ENCODE assay signal across 26 cellular contexts in genomic region chr6:155504848-155505247, GRCh38. TPM values are rescaled to one million over a fixed set of nuclear protein-coding genes. Genes with fewer than 3 reads are reported as not detected.
"Had no signal": no experiment of that assay in that cellular context is flagged by ENCODE, and none has a peak within 500 bp of the region (broad histone marks: within the 10 kb centered on the region; RNA-seq: fewer than 3 reads in every experiment).

No MANE protein-coding gene starts in this region.

- H3K27ac Mint-ChIP-seq: activated CD8-positive, alpha-beta T cell treated with anti-CD3 and anti-CD28 coated beads for 36 hours; activated naive CD4-positive, alpha-beta T cell treated with anti-CD3 and anti-CD28 coated beads, Interleukin-2, amount 50 U/mL, for 72 hours; immature natural killer cell; stimulated activated naive CD8-positive, alpha-beta T cell treated with anti-CD3 and anti-CD28 coated beads, Interleukin-15, amount 100 ng/mL, for 72 hours; WTC11 had no signal

- H3K27ac ChIP-seq: colonic mucosa, esophagus squamous epithelium, ovary, spleen, testis had no signal

- H3K27me3 Mint-ChIP-seq: activated CD8-positive, alpha-beta T cell treated with anti-CD3 and anti-CD28 coated beads for 36 hours; stimulated activated naive CD8-positive, alpha-beta T cell treated with anti-CD3 and anti-CD28 coated beads, Interleukin-15, amount 100 ng/mL, for 72 hours had no signal

- H3K4me3 Mint-ChIP-seq: activated CD8-positive, alpha-beta T cell treated with anti-CD3 and anti-CD28 coated beads for 36 hours; activated T-cell treated with anti-CD3 and anti-CD28 coated beads, Interleukin-2, amount 50 U/mL, for 4 hours; brain; immature natural killer cell; neural crest cell; stimulated activated naive CD8-positive, alpha-beta T cell treated with anti-CD3 and anti-CD28 coated beads, Interleukin-15, amount 100 ng/mL, for 72 hours; WTC11 had no signal

- H3K4me3 ChIP-seq: colonic mucosa, esophagus squamous epithelium, ovary, spleen, testis had no signal

- H3K9me3 ChIP-seq: colonic mucosa, ovary, testis had no signal

- H3K36me3 Mint-ChIP-seq: brain had no signal

- ATAC-seq: activated CD8-positive, alpha-beta T cell treated with anti-CD3 and anti-CD28 coated beads for 36 hours; activated naive CD4-positive, alpha-beta T cell treated with anti-CD3 and anti-CD28 coated beads, Interleukin-2, amount 50 U/mL, for 72 hours; activated T-cell treated with anti-CD3 and anti-CD28 coated beads, Interleukin-2, amount 50 U/mL, for 4 hours; sciatic nerve; stimulated activated naive CD8-positive, alpha-beta T cell treated with anti-CD3 and anti-CD28 coated beads, Interleukin-15, amount 100 ng/mL, for 72 hours; WTC11 had no signal

- FAIRE-seq: endothelial cell of umbilical vein, TTC549 had no signal

- H3K4me1 Mint-ChIP-seq: immature natural killer cell, WTC11 had no signal

- H3K4me1 ChIP-seq: colonic mucosa, esophagus squamous epithelium had no signal

- DNase-seq: activated CD4-positive, alpha-beta T cell treated with anti-CD3 and anti-CD28 coated beads for 4 hours; activated CD8-positive, alpha-beta T cell treated with anti-CD3 and anti-CD28 coated beads for 36 hours; activated effector memory CD4-positive, alpha-beta T cell treated with Interleukin-2 at 50 U/mL for 16 hours; activated T-cell treated with anti-CD3 and anti-CD28 coated beads, Interleukin-2, amount 50 U/mL, for 4 hours; central memory CD4-positive, alpha-beta T cell; colonic mucosa; effector CD4-positive, alpha-beta T cell; esophagus squamous epithelium; foreskin fibroblast; immature natural killer cell; midbrain; ovary; spleen; stimulated activated naive CD8-positive, alpha-beta T cell treated with anti-CD3 and anti-CD28 coated beads, Interleukin-15, amount 100 ng/mL, for 72 hours; T-helper 2 cell; testis had no signal

- H3K27me3 ChIP-seq: colonic mucosa, esophagus squamous epithelium, ovary, spleen, testis had no signal

- H3K36me3 ChIP-seq: colonic mucosa, esophagus squamous epithelium, ovary, spleen had no signal

RNA-seq across cellular contexts. Expression of gene NOX3, which starts 49.2 kb away (rescaled TPM):
- total RNA-seq: activated CD8-positive, alpha-beta T cell treated with anti-CD3 and anti-CD28 coated beads for 36 hours; activated naive CD4-positive, alpha-beta T cell treated with anti-CD3 and anti-CD28 coated beads, Interleukin-2, amount 50 U/mL, for 72 hours; activated T-cell treated with anti-CD3 and anti-CD28 coated beads, Interleukin-2, amount 50 U/mL, for 4 hours; colonic mucosa; endothelial cell of umbilical vein; esophagus squamous epithelium; lower leg skin; myocyte; neural crest cell; ovary; sciatic nerve; spleen; testis; urinary bladder; WTC11 had no signal
- polyA plus RNA-seq: endothelial cell of umbilical vein, immature natural killer cell, ovary, urinary bladder had no signal
